9 cellular contexts compared by ENCODE assay signal in genomic region chr20:32971703-32972161, GRCh38. TPM values are rescaled to one million over a fixed set of nuclear protein-coding genes. Genes with fewer than 3 reads are reported as not detected.
A peak's percentile ranks its signal among the peaks of the same experiment; 100 is the strongest.
DNase-seq lines count a peak whose midpoint lies in the region; ATAC-seq, FAIRE-seq and TF ChIP-seq lines count a peak whose summit lies in the region.
"Had no signal": no experiment of that assay in that cellular context is flagged by ENCODE, and none has a peak within 500 bp of the region (broad histone marks: within the 10 kb centered on the region; RNA-seq: fewer than 3 reads in every experiment).

No MANE protein-coding gene starts in this region.

- no peaks in the 10 kb centered on the region for H3K23me2 ChIP-seq in H1 (ENCODE audit: low read depth, low read length)

- H2AFZ ChIP-seq in IMR-90 (replicated peaks; ENCODE audit: low read length, poor library complexity) = peak overlapping the region; percentile 12
- peak overlapping the region; percentile 82 for H2AFZ ChIP-seq in H1 (ENCODE audit: low read length)

- H3K79me1 ChIP-seq in IMR-90 (ENCODE audit: low read depth in 1 of 2, low read length in 2 of 2) (no peaks in the 10 kb centered on the region), H1 (ENCODE audit: low read depth, low read length) (no peaks in the 10 kb centered on the region; the same call in 1 of the 2 replicates)

- intact Hi-C loops in IMR-90 (cut with micrococcal nuclease) = no loop called here

- H2BK20ac ChIP-seq in IMR-90 (ENCODE audit: low read depth, low read length) (no peak overlapping the region), H1 (ENCODE audit: low read length) (peak overlapping the region; percentile 98; the same call in 1 of the 2 replicates)

- peaks cover 94% of the 10 kb centered on the region for H3K4me1 ChIP-seq in CD4-positive, CD25-positive, alpha-beta regulatory T cell (ENCODE audit: control insufficient read depth, insufficient read depth, low read length, poor library complexity, severe bottlenecking)
- H3K4me1 ChIP-seq in IMR-90 (ENCODE audit: control insufficient read depth, insufficient read depth, low read length) = no peaks in the 10 kb centered on the region
- peaks cover 10 to 25% (median 16%) of the 10 kb centered on the region in 4 experiments for H3K4me1 ChIP-seq in H1 (replicated peaks in 1 of 4; ENCODE audit: control insufficient read depth in 3 of 4, insufficient read depth in 4 of 4, low read length in 3 of 4)

- H3K4me3 Mint-ChIP-seq in CD4-positive, CD25-positive, alpha-beta regulatory T cell = no peak overlapping the region
- no peak overlapping the region for H3K4me3 Mint-ChIP-seq in stimulated activated naive B cell treated with anti-CD40 and anti-IgM and Interleukin-4, amounts not matched to agents 10 μg/mL and 1 μg/mL and 100 μg/mL, for 72 hours

- H4K8ac ChIP-seq in IMR-90 (ENCODE audit: low read depth in 2 of 2, low read length in 2 of 2) (no peak overlapping the region), H1 (ENCODE audit: extremely low read depth, insufficient read depth, low read length) (no peak overlapping the region)

- H3K4ac ChIP-seq in IMR-90 (ENCODE audit: low read depth, low read length) (no peak overlapping the region), H1 (replicated peaks; ENCODE audit: insufficient read length, low read depth, low read length) (no peak overlapping the region)

- H3K56ac ChIP-seq in IMR-90 (ENCODE audit: extremely low read depth, insufficient read depth, low read length) (no peak overlapping the region), H1 (replicated peaks; ENCODE audit: insufficient read length, low read depth, low read length) (no peak overlapping the region)

- peak overlapping the region; percentile 97 for H3K27ac ChIP-seq in CD4-positive, CD25-positive, alpha-beta regulatory T cell (ENCODE audit: insufficient read depth, low read length, poor library complexity, severe bottlenecking)
- no peak overlapping the region for H3K27ac ChIP-seq in IMR-90 (ENCODE audit: insufficient read depth, low read length)
- H3K27ac ChIP-seq in H1 (ENCODE audit: low read depth, low read length) = no peak overlapping the region
- H3K27ac ChIP-seq: neutrophil had no signal

- TF ChIP-seq EP300 in H1 (IDR thresholded peaks at IDR 0.05; ENCODE audit: borderline replicate concordance in 1 of 2, low read depth in 2 of 2, low read length in 2 of 2) = no peak

- no peaks in the 10 kb centered on the region for H3K9me1 ChIP-seq in IMR-90 (ENCODE audit: insufficient read depth, low read length)

- no peak overlapping the region; the same call in 1 of the 2 replicates for H3K18ac ChIP-seq in IMR-90 (ENCODE audit: low read depth, low read length)
- peak overlapping the region; percentile 76; the same call in 1 of the 2 replicates for H3K18ac ChIP-seq in H1 (ENCODE audit: extremely low read depth, low read length)

- H3K9ac ChIP-seq in IMR-90 (ENCODE audit: low read depth, low read length) (no peak overlapping the region), H1 (replicated peaks in 1 of 4; ENCODE audit: extremely low read depth in 1 of 4, low read depth in 3 of 4, low read length in 3 of 4) (no peak overlapping the region)

- peaks cover 23 to 61% (median 40%) of the 10 kb centered on the region in 4 donors for H3K4me1 Mint-ChIP-seq in CD4-positive, CD25-positive, alpha-beta regulatory T cell
- H3K4me1 Mint-ChIP-seq in stimulated activated naive B cell treated with anti-CD40 and anti-IgM and Interleukin-4, amounts not matched to agents 10 μg/mL and 1 μg/mL and 100 μg/mL, for 72 hours = peaks cover 41 to 44% of the 10 kb centered on the region in 2 donors

- POLR2A ChIA-PET in IMR-90 (lab: Charles Lee; ENCODE audit: unreplicated experiment) = no interaction called here
- POLR2A ChIA-PET in H1 (lab: Charles Lee; ENCODE audit: partially characterized antibody) = no interaction called here

- peak; percentile 19 to 26 for ATAC-seq in CD4-positive, CD25-positive, alpha-beta regulatory T cell (ENCODE audit: low read depth in 2 of 2)
- ATAC-seq in GM19395 (IDR thresholded peaks at IDR 0.05; ENCODE audit: unreplicated experiment) = peak; percentile 36
- peak; percentile 32; the same call in 1 of the 2 replicates for ATAC-seq in IMR-90 (ENCODE audit: low read depth)
- peak; percentile 60 to 62 for ATAC-seq in stimulated activated naive B cell treated with anti-CD40 and anti-IgM and Interleukin-4, amounts not matched to agents 10 μg/mL and 1 μg/mL and 100 μg/mL, for 72 hours (replicated peaks)
- no peak for ATAC-seq in HG03045 (IDR thresholded peaks at IDR 0.05; ENCODE audit: unreplicated experiment)

- peaks cover 0 to 10% of the 10 kb centered on the region in 2 experiments for H3K9me3 ChIP-seq in CD4-positive, CD25-positive, alpha-beta regulatory T cell (ENCODE audit: control insufficient read depth in 2 of 2, low read length in 2 of 2)
- H3K9me3 ChIP-seq in IMR-90 (ENCODE audit: control insufficient read depth, insufficient read depth, low read length) = no peaks in the 10 kb centered on the region
- peaks cover 4 to 5% of the 10 kb centered on the region in 2 experiments; a peak in 3 of 4 replicates for H3K9me3 ChIP-seq in H1 (ENCODE audit: insufficient read depth in 2 of 2, low read depth in 1 of 2, low read length in 1 of 2)
- H3K9me3 ChIP-seq: neutrophil had no signal

- H3K14ac ChIP-seq in IMR-90 (replicated peaks; ENCODE audit: low read depth, low read length) (no peak overlapping the region), H1 (ENCODE audit: insufficient read length) (no peak overlapping the region)

- FAIRE-seq in H1 (lab: Jason Lieb, UNC) = no peak

- no peak overlapping the region for H2AK5ac ChIP-seq in IMR-90 (ENCODE audit: low read depth, low read length)
- H2AK5ac ChIP-seq in H1 (ENCODE audit: low read depth, low read length) = no peak overlapping the region

- H2BK15ac ChIP-seq in IMR-90 (ENCODE audit: low read depth, low read length) = no peak overlapping the region
- peak overlapping the region; percentile 61; the same call in 1 of the 2 replicates for H2BK15ac ChIP-seq in H1 (ENCODE audit: low read length)

- TF ChIP-seq CTCF in IMR-90 (conservative IDR thresholded peaks at IDR 0.05; ENCODE audit: low read depth, low read length) (no peak), H1 (IDR thresholded peaks at IDR 0.05; ENCODE audit: control extremely low read depth in 1 of 3, insufficient read depth in 1 of 3, low read depth in 1 of 3, low read length in 3 of 3) (no peak)

- no peak for TF ChIP-seq RAD21 in IMR-90 (IDR thresholded peaks at IDR 0.05; ENCODE audit: low read length)
- no peak for TF ChIP-seq RAD21 in H1 (IDR thresholded peaks at IDR 0.05 in 1 of 2, conservative IDR thresholded peaks at IDR 0.05 in 1 of 2; ENCODE audit: low read depth in 2 of 2, low read length in 2 of 2)

- peak overlapping the region; percentile 91; the same call in 1 of the 2 replicates for H2BK12ac ChIP-seq in H1 (ENCODE audit: low read depth, low read length)

- H4K5ac ChIP-seq in IMR-90 (ENCODE audit: low read depth, low read length) (no peak overlapping the region), H1 (ENCODE audit: insufficient read length, low read depth, low read length) (no peak overlapping the region)

- no peaks in the 10 kb centered on the region for H3K27me3 ChIP-seq in CD4-positive, CD25-positive, alpha-beta regulatory T cell (ENCODE audit: control insufficient read depth, insufficient read depth, low read length)
- H3K27me3 ChIP-seq in IMR-90 (ENCODE audit: control insufficient read depth, insufficient read depth, low read length) (peaks cover 15% of the 10 kb centered on the region), H1 (replicated peaks in 1 of 4; ENCODE audit: control insufficient read depth in 3 of 4, extremely low read depth in 1 of 4, insufficient read depth in 3 of 4, low read length in 3 of 4) (no peaks in the 10 kb centered on the region)
- H3K27me3 ChIP-seq: neutrophil had no signal

- DNase-seq in CD4-positive, CD25-positive, alpha-beta regulatory T cell = peak in 1 of 3 donors; percentile 73
- DNase-seq in IMR-90 = no peak
- peak in 1 of 2 experiments; percentile 46 for DNase-seq in H1 (ENCODE audit: low read depth in 1 of 2, low spot score in 2 of 2)
- no peak for DNase-seq in stimulated activated naive B cell treated with anti-CD40 and anti-IgM and Interleukin-4, amounts not matched to agents 10 μg/mL and 1 μg/mL and 100 μg/mL, for 72 hours
- DNase-seq in effector CD4-positive, alpha-beta T cell = no peak
- DNase-seq in LoVo (ENCODE audit: low spot score) = no peak

- no peak for TF ChIP-seq POLR2A in IMR-90 (IDR thresholded peaks at IDR 0.05; ENCODE audit: low read depth, low read length)
- TF ChIP-seq POLR2A in H1 (IDR thresholded peaks at IDR 0.05; ENCODE audit: control extremely low read depth in 1 of 2, low read depth in 2 of 2, low read length in 2 of 2) = no peak

- H3K4me2 ChIP-seq in IMR-90 (ENCODE audit: low read depth, low read length) (no peak overlapping the region; the same call in 1 of the 2 replicates), H1 (ENCODE audit: insufficient read depth in 1 of 2, low read depth in 2 of 2, low read length in 2 of 2) (no peak overlapping the region)

- dilution Hi-C loops in IMR-90 (cut with HindIII; ENCODE audit: low sequenced_read_pairs, unreplicated experiment) = no loop called here

- H2BK5ac ChIP-seq in IMR-90 (ENCODE audit: low read depth, low read length, poor library complexity, severe bottlenecking) (no peak overlapping the region), H1 (ENCODE audit: low read depth, low read length) (peak overlapping the region; percentile 54; the same call in 1 of the 2 replicates)

- H3K79me2 ChIP-seq in H1 (ENCODE audit: control insufficient read depth in 1 of 2, insufficient read depth in 2 of 2, low read length in 2 of 2) = no peaks in the 10 kb centered on the region

- H4K91ac ChIP-seq in IMR-90 (ENCODE audit: insufficient read depth, low read depth, low read length) = no peak overlapping the region
- peak overlapping the region; percentile 92 for H4K91ac ChIP-seq in H1 (replicated peaks; ENCODE audit: insufficient read length, low read length)

- peaks cover 4% of the 10 kb centered on the region for H3K36me3 Mint-ChIP-seq in CD4-positive, CD25-positive, alpha-beta regulatory T cell
- H3K36me3 Mint-ChIP-seq in stimulated activated naive B cell treated with anti-CD40 and anti-IgM and Interleukin-4, amounts not matched to agents 10 μg/mL and 1 μg/mL and 100 μg/mL, for 72 hours = peaks cover 3 to 5% of the 10 kb centered on the region in 2 donors

- CTCF ChIA-PET in IMR-90 (lab: Yijun Ruan, JAX) = no interaction called here
- CTCF ChIA-PET in H1 (lab: Charles Lee; ENCODE audit: partially characterized antibody) = interaction anchor here (1.2 to 2.2 kb wide), 4 partner anchors 19 to 48 kb away, joined by 3 to 11 read pairs (median 5); partner anchors contain the start of gene SUN5

- no peaks in the 10 kb centered on the region for H3K36me3 ChIP-seq in CD4-positive, CD25-positive, alpha-beta regulatory T cell (ENCODE audit: control insufficient read depth, insufficient read depth, low read length)
- H3K36me3 ChIP-seq in IMR-90 (ENCODE audit: control insufficient read depth, insufficient read depth, low read length) (no peaks in the 10 kb centered on the region), H1 (ENCODE audit: control insufficient read depth in 2 of 4, insufficient read depth in 4 of 4, low read length in 3 of 4) (no peaks in the 10 kb centered on the region)
- H3K36me3 ChIP-seq: neutrophil had no signal

- WGBS in IMR-90 (ENCODE audit: extremely low coverage in 2 of 2, insufficient read length in 1 of 2), 2 experiments = 20% methylated on average over 1 of the region's 6 CpGs; no CpG with 5 or more reads in 1 of the 2 experiments
- 58% methylated on average over 6 of the region's 6 CpGs; no CpG with 5 or more reads in 1 of the 2 experiments for WGBS in H1 (ENCODE audit: extremely low coverage in 1 of 2, insufficient coverage in 1 of 2, insufficient read length in 1 of 2, insufficient replicate concordance in 2 of 2, low coverage in 1 of 2, low lambda C conversion rate in 2 of 2, missing lambda C conversion rate in 1 of 2), 2 experiments

- H3K27me3 Mint-ChIP-seq in CD4-positive, CD25-positive, alpha-beta regulatory T cell = no peaks in the 10 kb centered on the region
- H3K27me3 Mint-ChIP-seq in stimulated activated naive B cell treated with anti-CD40 and anti-IgM and Interleukin-4, amounts not matched to agents 10 μg/mL and 1 μg/mL and 100 μg/mL, for 72 hours = no peaks in the 10 kb centered on the region

- peaks cover 0 to 13% (median 0%) of the 10 kb centered on the region in 7 donors for H3K9me3 Mint-ChIP-seq in CD4-positive, CD25-positive, alpha-beta regulatory T cell
- peaks cover 0 to 5% of the 10 kb centered on the region in 2 donors for H3K9me3 Mint-ChIP-seq in stimulated activated naive B cell treated with anti-CD40 and anti-IgM and Interleukin-4, amounts not matched to agents 10 μg/mL and 1 μg/mL and 100 μg/mL, for 72 hours

- H3K4me3 ChIP-seq in CD4-positive, CD25-positive, alpha-beta regulatory T cell (ENCODE audit: low read depth, low read length) = peak overlapping the region; percentile 75
- H3K4me3 ChIP-seq in IMR-90 (ENCODE audit: insufficient read depth, low read depth, low read length) = no peak overlapping the region
- H3K4me3 ChIP-seq in H1 (ENCODE audit: extremely low read depth in 1 of 4, insufficient read depth in 2 of 4, low read depth in 3 of 4, low read length in 4 of 4) = no peak overlapping the region

- no TSS peak for BruUV-seq in IMR-90 (replicated peaks; lab: Mats Ljungman, UMichigan)

- no peak overlapping the region for H2AK9ac ChIP-seq in IMR-90 (replicated peaks; ENCODE audit: low read depth, low read length, poor library complexity)

- in situ Hi-C loops in IMR-90 (cut with MboI; ENCODE audit: low sequenced_read_pairs) = no loop called here

- H2BK120ac ChIP-seq in IMR-90 (ENCODE audit: low read depth, low read length) (no peak overlapping the region), H1 (replicated peaks; ENCODE audit: low read depth, low read length) (peak overlapping the region; percentile 94)

- no peak overlapping the region for H3K27ac Mint-ChIP-seq in CD4-positive, CD25-positive, alpha-beta regulatory T cell
- H3K27ac Mint-ChIP-seq in stimulated activated naive B cell treated with anti-CD40 and anti-IgM and Interleukin-4, amounts not matched to agents 10 μg/mL and 1 μg/mL and 100 μg/mL, for 72 hours = no peak overlapping the region

- H4K20me1 ChIP-seq in IMR-90 (ENCODE audit: insufficient read depth, low read length) = no peaks in the 10 kb centered on the region
- H4K20me1 ChIP-seq in H1 (replicated peaks in 1 of 2; ENCODE audit: control insufficient read depth in 1 of 2, insufficient read depth in 2 of 2, low read length in 2 of 2) = no peaks in the 10 kb centered on the region

- H3K23ac ChIP-seq in IMR-90 (ENCODE audit: low read depth, low read length) (no peak overlapping the region), H1 (ENCODE audit: insufficient read length) (no peak overlapping the region)

RNA-seq across cellular contexts. Expression of gene SUN5, which starts 32.5 kb away (rescaled TPM):
- not detected for total RNA-seq in CD4-positive, CD25-positive, alpha-beta regulatory T cell
- not detected for polyA plus RNA-seq in CD4-positive, CD25-positive, alpha-beta regulatory T cell
- not detected in 2 replicates for total RNA-seq in IMR-90 (2012; rRNA removed)
- polyA plus RNA-seq in IMR-90 (2012; rRNA removed) (not detected in 2 replicates), H1 (2011; rRNA removed) (not detected in 2 replicates)
- polyA plus RNA-seq in IMR-90 (2012; cell fraction: cytosol; rRNA removed) = not detected in 2 replicates
- polyA plus RNA-seq in IMR-90 (2012; cell fraction: nucleus; rRNA removed; ENCODE audit: low replicate concordance) = not detected in 2 replicates
- not detected in 2 replicates for total RNA-seq in H1 (2021; fragmentation: NEBNext Ultra II Directional; extraction: Animal tissue kit (Norgen Biotek cat#: 25700))
- not detected for polyA plus RNA-seq in H1 (2011; cell fraction: cytosol; rRNA removed)
- not detected for polyA plus RNA-seq in H1 (2011; cell fraction: nucleus; rRNA removed)
- not detected in 4 replicates for polyA plus RNA-seq in H1 (2012, experiment 1 of 2)
- polyA plus RNA-seq in H1 (2012, experiment 2 of 2) = not detected
- not detected for polyA plus RNA-seq in H1 (2013, experiment 1 of 2)
- polyA plus RNA-seq in H1 (2013, experiment 2 of 2) = not detected
- not detected in 2 replicates for polyA minus RNA-seq in H1 (2011; rRNA and poly(A)+ RNA removed)
- polyA minus RNA-seq in H1 (2011; cell fraction: cytosol; rRNA and poly(A)+ RNA removed) = not detected
- not detected for polyA minus RNA-seq in H1 (2011; cell fraction: nucleus; rRNA and poly(A)+ RNA removed)

RNA-seq across cellular contexts. Expression of gene BPIFB2, which starts 35.8 kb away (rescaled TPM):
- total RNA-seq in CD4-positive, CD25-positive, alpha-beta regulatory T cell = not detected
- not detected for polyA plus RNA-seq in CD4-positive, CD25-positive, alpha-beta regulatory T cell
- not detected in 2 replicates for total RNA-seq in IMR-90 (2012; rRNA removed)
- polyA plus RNA-seq in IMR-90 (2012; rRNA removed) (not detected in 2 replicates), H1 (2011; rRNA removed) (not detected in 2 replicates)
- polyA plus RNA-seq in IMR-90 (2012; cell fraction: cytosol; rRNA removed) = not detected in 2 replicates
- not detected in 2 replicates for polyA plus RNA-seq in IMR-90 (2012; cell fraction: nucleus; rRNA removed; ENCODE audit: low replicate concordance)
- total RNA-seq in H1 (2021; fragmentation: NEBNext Ultra II Directional; extraction: Animal tissue kit (Norgen Biotek cat#: 25700)) = not detected in 2 replicates
- polyA plus RNA-seq in H1 (2011; cell fraction: cytosol; rRNA removed) = 0.62 TPM
- polyA plus RNA-seq in H1 (2011; cell fraction: nucleus; rRNA removed) = not detected
- not detected in 4 replicates for polyA plus RNA-seq in H1 (2012, experiment 1 of 2)
- polyA plus RNA-seq in H1 (2012, experiment 2 of 2) = 0.13 TPM
- polyA plus RNA-seq in H1 (2013, experiment 1 of 2) = not detected
- polyA plus RNA-seq in H1 (2013, experiment 2 of 2) = not detected
- 0.15 TPM in 1 of 2 replicates, not detected in the other for polyA minus RNA-seq in H1 (2011; rRNA and poly(A)+ RNA removed)
- not detected for polyA minus RNA-seq in H1 (2011; cell fraction: cytosol; rRNA and poly(A)+ RNA removed)
- polyA minus RNA-seq in H1 (2011; cell fraction: nucleus; rRNA and poly(A)+ RNA removed) = not detected

RNA-seq across cellular contexts. Expression of gene BPIFB6, which starts 59.7 kb away (rescaled TPM):
- total RNA-seq in CD4-positive, CD25-positive, alpha-beta regulatory T cell = not detected
- polyA plus RNA-seq in CD4-positive, CD25-positive, alpha-beta regulatory T cell = not detected
- total RNA-seq in IMR-90 (2012; rRNA removed) = not detected in 2 replicates
- polyA plus RNA-seq in IMR-90 (2012; rRNA removed) (not detected in 2 replicates), H1 (2011; rRNA removed) (not detected in 2 replicates)
- not detected in 2 replicates for polyA plus RNA-seq in IMR-90 (2012; cell fraction: cytosol; rRNA removed)
- polyA plus RNA-seq in IMR-90 (2012; cell fraction: nucleus; rRNA removed; ENCODE audit: low replicate concordance) = not detected in 2 replicates
- total RNA-seq in H1 (2021; fragmentation: NEBNext Ultra II Directional; extraction: Animal tissue kit (Norgen Biotek cat#: 25700)) = not detected in 2 replicates
- not detected for polyA plus RNA-seq in H1 (2011; cell fraction: cytosol; rRNA removed)
- polyA plus RNA-seq in H1 (2011; cell fraction: nucleus; rRNA removed) = not detected
- polyA plus RNA-seq in H1 (2012, experiment 1 of 2) = not detected in 4 replicates
- polyA plus RNA-seq in H1 (2012, experiment 2 of 2) = not detected
- polyA plus RNA-seq in H1 (2013, experiment 1 of 2) = not detected
- not detected for polyA plus RNA-seq in H1 (2013, experiment 2 of 2)
- not detected in 2 replicates for polyA minus RNA-seq in H1 (2011; rRNA and poly(A)+ RNA removed)
- polyA minus RNA-seq in H1 (2011; cell fraction: cytosol; rRNA and poly(A)+ RNA removed) = not detected
- not detected for polyA minus RNA-seq in H1 (2011; cell fraction: nucleus; rRNA and poly(A)+ RNA removed)
